8 cellular contexts compared by ENCODE assay signal in the genomic region with DNA sequence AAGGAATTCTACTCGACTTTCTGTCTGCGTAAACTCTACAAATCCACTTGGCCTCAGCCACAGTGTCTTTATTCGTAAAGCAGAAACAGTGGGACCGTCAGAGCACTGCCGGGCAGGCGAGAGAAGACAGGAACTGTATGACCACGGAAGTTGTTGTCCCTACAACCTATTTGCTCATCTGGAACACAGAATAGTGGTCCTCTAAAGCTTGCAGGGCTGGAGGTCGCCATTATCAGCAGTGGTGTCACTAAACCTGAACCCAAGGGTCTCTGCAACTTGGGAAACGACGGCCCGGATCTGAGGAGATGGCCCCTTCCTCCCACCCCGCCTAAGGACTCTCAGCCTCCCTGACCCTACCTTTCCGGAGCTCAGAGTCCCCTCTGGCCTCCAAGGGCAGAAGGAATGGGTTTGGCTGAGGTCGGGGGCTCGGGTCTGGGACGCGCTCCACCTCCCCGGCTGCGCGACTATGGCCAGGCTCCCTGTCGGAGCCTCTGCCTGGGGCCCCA. TPM values are rescaled to one million over a fixed set of nuclear protein-coding genes. Genes with fewer than 3 reads are reported as not detected.
DNase-seq lines count a peak whose midpoint lies in the region; ATAC-seq and TF ChIP-seq lines count a peak whose summit lies in the region.

No MANE protein-coding gene starts in this region.

- TF ChIP-seq EP300 in esophagus muscularis mucosa (IDR thresholded peaks at IDR 0.05) (no peak), neural cell (conservative IDR thresholded peaks at IDR 0.05; ENCODE audit: poor library complexity, severe bottlenecking) (no peak)

- TF ChIP-seq CTCF in esophagus muscularis mucosa (IDR thresholded peaks at IDR 0.05) (no peak), neural cell (IDR thresholded peaks at IDR 0.05; ENCODE audit: poor library complexity, severe bottlenecking) (no peak)

- no peaks in the 10 kb centered on the region for H3K27me3 ChIP-seq in BLaER1 treated with 17β-estradiol and CSF1 and Interleukin-3, amounts not matched to agents 10 nM and 100 nM
- H3K27me3 ChIP-seq in H7 (ENCODE audit: control insufficient read depth, insufficient read depth, low read length) = no peaks in the 10 kb centered on the region
- no peaks in the 10 kb centered on the region for H3K27me3 ChIP-seq in esophagus muscularis mucosa
- no peaks in the 10 kb centered on the region for H3K27me3 ChIP-seq in neural cell (ENCODE audit: insufficient read depth, low read depth, low read length)

- no peak for TF ChIP-seq RAD21 in neural cell (conservative IDR thresholded peaks at IDR 0.05)

- peak in 3 of 4 experiments; percentile 6 to 25 (median 10) for ATAC-seq in T-cell (replicated peaks in 1 of 4)

- intact Hi-C loops in esophagus muscularis mucosa (cut with DNase I) = no loop called here

- peak overlapping the region; percentile 94 to 99 (median 99) for H3K4me3 Mint-ChIP-seq in T-cell

- no peaks in the 10 kb centered on the region for H3K27me3 Mint-ChIP-seq in T-cell

- peak overlapping the region; percentile 89 for H2AFZ ChIP-seq in neural cell (ENCODE audit: low read depth, low read length)

- H3K4me1 ChIP-seq in BLaER1 treated with 17β-estradiol and CSF1 and Interleukin-3, amounts not matched to agents 10 nM and 100 nM = peaks cover 23 to 70% (median 36%) of the 10 kb centered on the region in 10 experiments
- H3K4me1 ChIP-seq in esophagus muscularis mucosa = peaks cover 41 to 55% (median 48%) of the 10 kb centered on the region in 4 donors

- peaks cover 21% of the 10 kb centered on the region for H3K36me3 Mint-ChIP-seq in T-cell

- CTCF ChIA-PET in T-cell (lab: Charles Lee) = no interaction called here

- H3K4me3 ChIP-seq in BLaER1 treated with 17β-estradiol and CSF1 and Interleukin-3, amounts not matched to agents 10 nM and 100 nM = peak overlapping the region; percentile 89 to 100 (median 94)
- H3K4me3 ChIP-seq in H7 (ENCODE audit: insufficient read depth, low read depth, low read length) = peak overlapping the region; percentile 95
- H3K4me3 ChIP-seq in esophagus muscularis mucosa = peak overlapping the region; percentile 83 to 100 (median 90)
- peak overlapping the region; percentile 98 for H3K4me3 ChIP-seq in neural cell (ENCODE audit: low read length)

- TF ChIP-seq POLR2A in esophagus muscularis mucosa (IDR thresholded peaks at IDR 0.05; ENCODE audit: low read depth) = no peak

- 2% methylated on average over 13 of the region's 21 CpGs for WGBS in esophagus muscularis mucosa

- no peaks in the 10 kb centered on the region for H3K9me3 ChIP-seq in BLaER1 treated with 17β-estradiol and CSF1 and Interleukin-3, amounts not matched to agents 10 nM and 100 nM (replicated peaks in 1 of 11)
- H3K9me3 ChIP-seq in esophagus muscularis mucosa = no peaks in the 10 kb centered on the region
- H3K9me3 ChIP-seq in neural cell (ENCODE audit: low read length) = no peaks in the 10 kb centered on the region

- H3K36me3 ChIP-seq in BLaER1 treated with 17β-estradiol and CSF1 and Interleukin-3, amounts not matched to agents 10 nM and 100 nM = peaks cover 15 to 50% (median 38%) of the 10 kb centered on the region in 11 experiments; a peak in 21 of 22 replicates
- H3K36me3 ChIP-seq in H7 (replicated peaks; ENCODE audit: control insufficient read depth, insufficient read depth, low read length) (no peaks in the 10 kb centered on the region; the same call in 1 of the 2 replicates), esophagus muscularis mucosa (peaks cover 0 to 20% (median 3%) of the 10 kb centered on the region in 4 donors), neural cell (ENCODE audit: insufficient read depth, low read length) (no peaks in the 10 kb centered on the region)

- no peaks in the 10 kb centered on the region for H3K9me2 ChIP-seq in neural cell (ENCODE audit: insufficient read depth, low read length)

- H3K4me1 Mint-ChIP-seq in T-cell = peaks cover 42 to 62% (median 53%) of the 10 kb centered on the region in 3 donors

- H3K4me2 ChIP-seq in BLaER1 treated with 17β-estradiol and CSF1 and Interleukin-3, amounts not matched to agents 10 nM and 100 nM = peak overlapping the region; percentile 72 to 93 (median 86)
- H3K4me2 ChIP-seq in neural cell (ENCODE audit: low read length) = peak overlapping the region; percentile 73

- H3K9ac ChIP-seq in BLaER1 treated with 17β-estradiol and CSF1 and Interleukin-3, amounts not matched to agents 10 nM and 100 nM = peak overlapping the region; percentile 92 to 99 (median 97)
- peak overlapping the region; percentile 97 for H3K9ac ChIP-seq in neural cell (ENCODE audit: low read length)

- POLR2A ChIA-PET in T-cell (lab: Charles Lee) = interaction anchor here (0.6 to 1.1 kb wide), 3 partner anchors 9 to 308 kb away, joined by 3 to 4 read pairs (median 4); no protein-coding TSS in a partner anchor

- peak overlapping the region; percentile 97 for H3K27ac Mint-ChIP-seq in T-cell

- DNase-seq in H7 (no peak), T-cell (peak in 6 of 34 experiments; percentile 1 to 17 (median 8)), esophagus muscularis mucosa (ENCODE audit: extremely low spot score) (no peak), COLO668 (lab: John Stamatoyannopoulos, UW; ENCODE audit: unreplicated experiment) (no peak), NCI-H128 (lab: John Stamatoyannopoulos, UW; ENCODE audit: unreplicated experiment) (no peak), SIG-M5 treated with dmso at 0.1 percent for 504 hours (lab: John Stamatoyannopoulos, UW; ENCODE audit: unreplicated experiment) (no peak)

- no peaks in the 10 kb centered on the region for H3F3A ChIP-seq in neural cell (ENCODE audit: insufficient read depth, low read length, poor library complexity, severe bottlenecking)

- no peaks in the 10 kb centered on the region for H3K9me3 Mint-ChIP-seq in T-cell

- H4K20me1 ChIP-seq in BLaER1 treated with 17β-estradiol and CSF1 and Interleukin-3, amounts not matched to agents 10 nM and 100 nM = peaks cover 15 to 63% (median 45%) of the 10 kb centered on the region in 11 experiments; a peak in 20 of 22 replicates
- H4K20me1 ChIP-seq in neural cell (ENCODE audit: insufficient read depth) = no peaks in the 10 kb centered on the region

- peaks cover 42% of the 10 kb centered on the region for H3K79me2 ChIP-seq in neural cell (replicated peaks; ENCODE audit: insufficient read depth, low read length)

- peak overlapping the region; percentile 88 to 98 (median 95) for H3K27ac ChIP-seq in BLaER1 treated with 17β-estradiol and CSF1 and Interleukin-3, amounts not matched to agents 10 nM and 100 nM
- H3K27ac ChIP-seq in esophagus muscularis mucosa (replicated peaks in 1 of 4) (peak overlapping the region; percentile 93 to 99 (median 98)), neural cell (ENCODE audit: low read length) (peak overlapping the region; percentile 83)

TF ChIP-seq in neural cell, 6 proteins besides CTCF, POLR2A, EP300 and RAD21:
- TF ChIP-seq POLR2AphosphoS5 (IDR thresholded peaks at IDR 0.05) (no peak), MXI1 (conservative IDR thresholded peaks at IDR 0.05; ENCODE audit: poor library complexity, severe bottlenecking) (no peak), TAF1 (IDR thresholded peaks at IDR 0.05; ENCODE audit: low read depth) (no peak), EZH2 (IDR thresholded peaks at IDR 0.05; ENCODE audit: borderline replicate concordance, insufficient read depth, low read length, poor library complexity, severe bottlenecking) (no peak), SMC3 (conservative IDR thresholded peaks at IDR 0.05; ENCODE audit: poor library complexity) (no peak)
- TF ChIP-seq, protein P1, sequence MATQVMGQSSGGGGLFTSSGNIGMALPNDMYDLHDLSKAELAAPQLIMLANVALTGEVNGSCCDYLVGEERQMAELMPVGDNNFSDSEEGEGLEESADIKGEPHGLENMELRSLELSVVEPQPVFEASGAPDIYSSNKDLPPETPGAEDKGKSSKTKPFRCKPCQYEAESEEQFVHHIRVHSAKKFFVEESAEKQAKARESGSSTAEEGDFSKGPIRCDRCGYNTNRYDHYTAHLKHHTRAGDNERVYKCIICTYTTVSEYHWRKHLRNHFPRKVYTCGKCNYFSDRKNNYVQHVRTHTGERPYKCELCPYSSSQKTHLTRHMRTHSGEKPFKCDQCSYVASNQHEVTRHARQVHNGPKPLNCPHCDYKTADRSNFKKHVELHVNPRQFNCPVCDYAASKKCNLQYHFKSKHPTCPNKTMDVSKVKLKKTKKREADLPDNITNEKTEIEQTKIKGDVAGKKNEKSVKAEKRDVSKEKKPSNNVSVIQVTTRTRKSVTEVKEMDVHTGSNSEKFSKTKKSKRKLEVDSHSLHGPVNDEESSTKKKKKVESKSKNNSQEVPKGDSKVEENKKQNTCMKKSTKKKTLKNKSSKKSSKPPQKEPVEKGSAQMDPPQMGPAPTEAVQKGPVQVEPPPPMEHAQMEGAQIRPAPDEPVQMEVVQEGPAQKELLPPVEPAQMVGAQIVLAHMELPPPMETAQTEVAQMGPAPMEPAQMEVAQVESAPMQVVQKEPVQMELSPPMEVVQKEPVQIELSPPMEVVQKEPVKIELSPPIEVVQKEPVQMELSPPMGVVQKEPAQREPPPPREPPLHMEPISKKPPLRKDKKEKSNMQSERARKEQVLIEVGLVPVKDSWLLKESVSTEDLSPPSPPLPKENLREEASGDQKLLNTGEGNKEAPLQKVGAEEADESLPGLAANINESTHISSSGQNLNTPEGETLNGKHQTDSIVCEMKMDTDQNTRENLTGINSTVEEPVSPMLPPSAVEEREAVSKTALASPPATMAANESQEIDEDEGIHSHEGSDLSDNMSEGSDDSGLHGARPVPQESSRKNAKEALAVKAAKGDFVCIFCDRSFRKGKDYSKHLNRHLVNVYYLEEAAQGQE (IDR thresholded peaks at IDR 0.05; ENCODE audit: borderline replicate concordance) = no peak
TF ChIP-seq in neural cell: peak in this region for 0.

RNA-seq across cellular contexts. Expression of a gene that starts 0.4 kb away (rescaled TPM):
- 53.1 and 68.6 TPM in 2 replicates for total RNA-seq in H7 (2014; rRNA removed; shearing (Covaris generic))
- total RNA-seq in T-cell (10 to 100 TPM; 12.9 to 21.9 (median 18.9) TPM), esophagus muscularis mucosa (10 to 100 TPM; 13.9 to 20.0 (median 17.9) TPM)
- 59.9 and 62.0 TPM in 2 replicates for polyA plus RNA-seq in neural cell
- polyA minus RNA-seq in neural cell = 18.3 and 28.4 TPM in 2 replicates

RNA-seq across cellular contexts. Expression of a gene that starts 0.5 kb away (rescaled TPM):
- 206 and 246 TPM in 2 replicates for total RNA-seq in H7 (2014; rRNA removed; shearing (Covaris generic))
- total RNA-seq in T-cell (100 to 1,000 TPM in 2 of 5 donors, 10 to 100 TPM in 3; 72.0 to 113 (median 93.6) TPM), esophagus muscularis mucosa (100 to 1,000 TPM in 2 of 4 donors, 10 to 100 TPM in 2; 91.3 to 181 (median 105) TPM)
- 55.3 and 60.5 TPM in 2 replicates for polyA plus RNA-seq in neural cell
- 52.3 and 56.0 TPM in 2 replicates for polyA minus RNA-seq in neural cell

RNA-seq across cellular contexts. Expression of a gene that starts 53.0 kb away (rescaled TPM):
- 11.0 and 12.8 TPM in 2 replicates for total RNA-seq in H7 (2014; rRNA removed; shearing (Covaris generic))
- total RNA-seq in T-cell = 10 to 100 TPM; 15.2 to 38.5 (median 34.4) TPM
- 10 to 100 TPM; 23.2 to 37.8 (median 31.2) TPM for total RNA-seq in esophagus muscularis mucosa
- polyA plus RNA-seq in neural cell = 39.1 and 50.4 TPM in 2 replicates
- 20.3 and 23.9 TPM in 2 replicates for polyA minus RNA-seq in neural cell
